Comparison of ENCODE assay signal across 2 cellular contexts in genomic region chr17:6077746-6078145, GRCh38.
TF ChIP-seq lines count a peak whose summit lies in the region.

No MANE protein-coding gene starts in this region.

TF ChIP-seq in GM23338, 12 proteins besides CTCF, POLR2A, EP300 and RAD21:
- TF ChIP-seq ZNF114 (CRISPR knock-in tag; IDR thresholded peaks at IDR 0.05) (no peak), EZH2phosphoT487 (IDR thresholded peaks at IDR 0.05; ENCODE audit: unreplicated experiment) (no peak), CREB1 (CRISPR knock-in tag; IDR thresholded peaks at IDR 0.05; ENCODE audit: low read depth) (no peak), REST (IDR thresholded peaks at IDR 0.05; ENCODE audit: unreplicated experiment) (no peak), ZNF331 (CRISPR knock-in tag; IDR thresholded peaks at IDR 0.05; ENCODE audit: low read depth) (no peak), STAT1 (IDR thresholded peaks at IDR 0.05; ENCODE audit: unreplicated experiment) (no peak), ETS1 (IDR thresholded peaks at IDR 0.05) (no peak), POLR2AphosphoS5 (IDR thresholded peaks at IDR 0.05; ENCODE audit: low read depth) (no peak)

TF ChIP-seq in HepG2, 621 proteins besides CTCF, POLR2A, EP300 and RAD21:
- no peak for TF ChIP-seq ZZZ3 (CRISPR knock-in tag; IDR thresholded peaks at IDR 0.05; ENCODE audit: borderline replicate concordance)
- TF ChIP-seq NFIB (CRISPR knock-in tag; IDR thresholded peaks at IDR 0.05; ENCODE audit: borderline replicate concordance): no peak
- no peak for TF ChIP-seq ZHX1 (CRISPR knock-in tag; IDR thresholded peaks at IDR 0.05; ENCODE audit: low read depth)
- no peak for TF ChIP-seq MYC (CRISPR knock-in tag; IDR thresholded peaks at IDR 0.05; ENCODE audit: borderline replicate concordance)
- no peak for TF ChIP-seq ARNT (IDR thresholded peaks at IDR 0.05)
- TF ChIP-seq DNMT1 (CRISPR knock-in tag; IDR thresholded peaks at IDR 0.05): no peak
- no peak for TF ChIP-seq DPF2 (CRISPR knock-in tag; IDR thresholded peaks at IDR 0.05; ENCODE audit: borderline replicate concordance, low read depth)
- no peak for TF ChIP-seq ZNF629 (CRISPR knock-in tag; conservative IDR thresholded peaks at IDR 0.05)
- TF ChIP-seq ZNF687 (CRISPR knock-in tag; IDR thresholded peaks at IDR 0.05): no peak
